In the genomic region with DNA sequence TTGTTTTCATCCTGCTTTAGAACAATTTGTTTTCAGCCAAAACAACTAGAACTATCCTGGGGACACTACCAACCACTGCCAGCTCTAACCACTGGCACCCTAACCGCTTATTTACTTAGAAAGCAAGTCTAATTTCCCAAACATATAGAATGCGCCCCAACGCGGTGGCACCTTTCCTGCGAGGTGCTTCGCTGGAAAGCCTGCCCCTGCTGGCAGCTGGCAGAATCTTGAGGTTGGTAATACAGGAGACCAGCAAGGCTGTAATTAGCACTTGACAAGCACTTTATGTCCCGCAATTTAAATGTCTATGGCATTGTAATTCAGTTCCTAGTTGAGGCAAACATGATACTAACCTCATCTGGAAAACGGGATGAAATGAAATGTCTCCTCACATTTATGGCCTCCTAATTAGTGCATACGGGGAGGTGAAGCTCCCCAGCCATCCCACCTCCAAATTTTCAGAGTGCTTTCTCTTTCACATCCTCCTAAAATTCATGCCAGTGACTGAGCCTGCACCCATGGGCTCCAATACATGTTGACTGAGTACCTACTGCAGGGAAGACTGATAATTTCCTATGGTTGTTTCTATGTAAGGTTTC, we compare ENCODE assay signal across 11 cellular contexts. TPM values are rescaled to one million over a fixed set of nuclear protein-coding genes. Genes with fewer than 3 reads are reported as not detected.
DNase-seq lines count a peak whose midpoint lies in the region; ATAC-seq and TF ChIP-seq lines count a peak whose summit lies in the region.
"Had no signal": no experiment of that assay in that cellular context is flagged by ENCODE, and none has a peak within 500 bp of the region (broad histone marks: within the 10 kb centered on the region; RNA-seq: fewer than 3 reads in every experiment).

No MANE protein-coding gene starts in this region.

- H3K9me3 Mint-ChIP-seq in Caco-2 (ENCODE audit: unreplicated experiment) = no peaks in the 10 kb centered on the region
- peaks cover 24% of the 10 kb centered on the region for H3K9me3 Mint-ChIP-seq in WTC11
- peaks cover 0 to 12% (median 0%) of the 10 kb centered on the region in 11 donors for H3K9me3 Mint-ChIP-seq in naive thymus-derived CD4-positive, alpha-beta T cell
- H3K9me3 Mint-ChIP-seq: T-helper 1 cell treated with Interleukin-12 subunit alpha and Interleukin-12 subunit beta and Interleukin-4 antibody, amounts not matched to agents 30 μg/mL and 1 μg/mL, for 36 hours had no signal

- BruUV-seq in Caco-2 (replicated peaks; lab: Mats Ljungman, UMichigan) = no TSS peak

- POLR2A ChIA-PET in Caco-2 (lab: Charles Lee) = no interaction called here
- POLR2A ChIA-PET in WTC11 (lab: Charles Lee) = no interaction called here
- POLR2A ChIA-PET in naive thymus-derived CD4-positive, alpha-beta T cell (lab: Charles Lee) = no interaction called here

- ATAC-seq in GM18519 (IDR thresholded peaks at IDR 0.05; ENCODE audit: low FRiP score, unreplicated experiment) (peak; percentile 56), WTC11 (peak; percentile 94), GM21723 (IDR thresholded peaks at IDR 0.05; ENCODE audit: unreplicated experiment) (no peak)
- no peak for ATAC-seq in naive thymus-derived CD4-positive, alpha-beta T cell

- H3K36me3 ChIP-seq in Caco-2 (ENCODE audit: control insufficient read depth, insufficient read depth, low read length) = no peaks in the 10 kb centered on the region
- H3K36me3 ChIP-seq in naive thymus-derived CD4-positive, alpha-beta T cell (ENCODE audit: control insufficient read depth in 2 of 3, insufficient read depth in 3 of 3, low read length in 3 of 3) = no peaks in the 10 kb centered on the region

- H3K27ac Mint-ChIP-seq in Caco-2 (ENCODE audit: unreplicated experiment) (no peak overlapping the region), WTC11 (no peak overlapping the region)
- H3K27ac Mint-ChIP-seq in naive thymus-derived CD4-positive, alpha-beta T cell = no peak overlapping the region
- H3K27ac Mint-ChIP-seq: brain; T-helper 1 cell treated with Interleukin-12 subunit alpha and Interleukin-12 subunit beta and Interleukin-4 antibody, amounts not matched to agents 30 μg/mL and 1 μg/mL, for 36 hours had no signal

- intact Hi-C loops in Caco-2 (cut with micrococcal nuclease; ENCODE audit: unreplicated experiment) = no loop called here
- intact Hi-C loops in naive thymus-derived CD4-positive, alpha-beta T cell (cut with micrococcal nuclease) = no loop called here

- no peak overlapping the region for H3K4me3 ChIP-seq in Caco-2 (ENCODE audit: low read depth, low read length)
- no peak overlapping the region for H3K4me3 ChIP-seq in naive thymus-derived CD4-positive, alpha-beta T cell (ENCODE audit: low read length)

- H3K36me3 Mint-ChIP-seq in Caco-2 (ENCODE audit: insufficient read depth, unreplicated experiment) (no peaks in the 10 kb centered on the region), WTC11 (peaks cover 15% of the 10 kb centered on the region)
- H3K36me3 Mint-ChIP-seq in naive thymus-derived CD4-positive, alpha-beta T cell = no peaks in the 10 kb centered on the region

- H3K27me3 Mint-ChIP-seq in Caco-2 (ENCODE audit: insufficient read depth, unreplicated experiment) (peaks cover 12% of the 10 kb centered on the region), WTC11 (ENCODE audit: low read depth) (peaks cover 42% of the 10 kb centered on the region)
- H3K27me3 Mint-ChIP-seq in naive thymus-derived CD4-positive, alpha-beta T cell = peaks cover 11 to 30% (median 21%) of the 10 kb centered on the region in 5 donors

- H3K4me1 Mint-ChIP-seq in Caco-2 (ENCODE audit: low read depth, unreplicated experiment) (peaks cover 4% of the 10 kb centered on the region), WTC11 (peaks cover 26% of the 10 kb centered on the region)
- H3K4me1 Mint-ChIP-seq in naive thymus-derived CD4-positive, alpha-beta T cell = no peaks in the 10 kb centered on the region
- H3K4me1 Mint-ChIP-seq: brain had no signal

- TF ChIP-seq CTCF in Caco-2 (IDR thresholded peaks at IDR 0.05; ENCODE audit: insufficient read depth in 1 of 2, low read depth in 1 of 2, low read length in 1 of 2, severe bottlenecking in 1 of 2, unreplicated experiment in 1 of 2) = peak; percentile 42 to 61
- TF ChIP-seq CTCF in WTC11 (IDR thresholded peaks at IDR 0.05) = peak; percentile 26; the same call in 1 of the 2 replicates

- no peak overlapping the region for H3K4me3 Mint-ChIP-seq in Caco-2 (ENCODE audit: unreplicated experiment)
- peak overlapping the region; percentile 28; the same call in 1 of the 2 replicates for H3K4me3 Mint-ChIP-seq in WTC11
- H3K4me3 Mint-ChIP-seq in naive thymus-derived CD4-positive, alpha-beta T cell = no peak overlapping the region
- H3K4me3 Mint-ChIP-seq: brain; T-helper 1 cell treated with Interleukin-12 subunit alpha and Interleukin-12 subunit beta and Interleukin-4 antibody, amounts not matched to agents 30 μg/mL and 1 μg/mL, for 36 hours had no signal

- DNase-seq in Caco-2 = no peak
- DNase-seq in WTC11 (ENCODE audit: low spot score) = peak; percentile 66
- peak; percentile 25 for DNase-seq in left kidney (ENCODE audit: low read depth, low spot score)
- DNase-seq in RKO (ENCODE audit: low spot score) = no peak
- DNase-seq in effector CD8-positive, alpha-beta T cell (lab: John Stamatoyannopoulos, UW) = no peak
- DNase-seq in naive thymus-derived CD4-positive, alpha-beta T cell = no peak
- DNase-seq: midbrain had no signal

- H3K4me1 ChIP-seq in Caco-2 = peaks cover 3% of the 10 kb centered on the region; the same call in 1 of the 2 replicates
- no peaks in the 10 kb centered on the region for H3K4me1 ChIP-seq in naive thymus-derived CD4-positive, alpha-beta T cell (ENCODE audit: control insufficient read depth in 2 of 2, insufficient read depth in 2 of 2, low read length in 2 of 2)

- H3K27me3 ChIP-seq in Caco-2 (replicated peaks; ENCODE audit: control insufficient read depth, insufficient read depth, low read length) = no peaks in the 10 kb centered on the region
- H3K27me3 ChIP-seq in naive thymus-derived CD4-positive, alpha-beta T cell (ENCODE audit: control insufficient read depth in 2 of 2, insufficient read depth in 2 of 2, low read length in 2 of 2) = no peaks in the 10 kb centered on the region

- CTCF ChIA-PET in Caco-2 (lab: Charles Lee) = no interaction called here
- CTCF ChIA-PET in WTC11 (lab: Charles Lee) = interaction anchor here (0.5 to 2.3 kb wide), 20 partner anchors 9 to 638 kb away, joined by 3 to 13 read pairs (median 3); no protein-coding TSS in a partner anchor
- CTCF ChIA-PET in naive thymus-derived CD4-positive, alpha-beta T cell (lab: Charles Lee) = no interaction called here

- H3K9me3 ChIP-seq in Caco-2 = no peaks in the 10 kb centered on the region; the same call in 1 of the 2 replicates
- no peaks in the 10 kb centered on the region for H3K9me3 ChIP-seq in naive thymus-derived CD4-positive, alpha-beta T cell (ENCODE audit: control insufficient read depth in 2 of 3, low read length in 3 of 3)

- H3K27ac ChIP-seq in naive thymus-derived CD4-positive, alpha-beta T cell (ENCODE audit: low read depth, low read length) = no peak overlapping the region

TF ChIP-seq in WTC11, 78 proteins besides CTCF, POLR2A, EP300 and RAD21:
- TF ChIP-seq, protein P1, sequence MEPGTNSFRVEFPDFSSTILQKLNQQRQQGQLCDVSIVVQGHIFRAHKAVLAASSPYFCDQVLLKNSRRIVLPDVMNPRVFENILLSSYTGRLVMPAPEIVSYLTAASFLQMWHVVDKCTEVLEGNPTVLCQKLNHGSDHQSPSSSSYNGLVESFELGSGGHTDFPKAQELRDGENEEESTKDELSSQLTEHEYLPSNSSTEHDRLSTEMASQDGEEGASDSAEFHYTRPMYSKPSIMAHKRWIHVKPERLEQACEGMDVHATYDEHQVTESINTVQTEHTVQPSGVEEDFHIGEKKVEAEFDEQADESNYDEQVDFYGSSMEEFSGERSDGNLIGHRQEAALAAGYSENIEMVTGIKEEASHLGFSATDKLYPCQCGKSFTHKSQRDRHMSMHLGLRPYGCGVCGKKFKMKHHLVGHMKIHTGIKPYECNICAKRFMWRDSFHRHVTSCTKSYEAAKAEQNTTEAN (CRISPR knock-in tag; IDR thresholded peaks at IDR 0.05) = no peak
- TF ChIP-seq ETV6 (CRISPR knock-in tag; IDR thresholded peaks at IDR 0.05) = peak; percentile 64; the same call in 1 of the 2 replicates

RNA-seq across cellular contexts. Expression of a gene that starts 30.4 kb away (rescaled TPM):
- total RNA-seq in Caco-2 (2022) (0.23 and 0.44 TPM in 2 replicates), WTC11 (2021) (0.92 to 2.2 TPM (median 1.5 TPM) in 3 replicates)
- total RNA-seq in naive thymus-derived CD4-positive, alpha-beta T cell = not detected
- polyA plus RNA-seq in naive thymus-derived CD4-positive, alpha-beta T cell = not detected

Comparison
In these comparisons a context has a peak if more than half of its experiments do, and no peak if none do; other contexts are left out.
1. DNase-seq: peak in WTC11 (single experiment) and left kidney (single experiment); none in Caco-2 (0 of 2), RKO (single experiment), effector CD8-positive, alpha-beta T cell (single experiment) and naive thymus-derived CD4-positive, alpha-beta T cell (0 of 9).
2. ATAC-seq: peak in GM18519 (single experiment) and WTC11 (single experiment); none in GM21723 (single experiment) and naive thymus-derived CD4-positive, alpha-beta T cell (single experiment).